ENCODE assay signal across 19 cellular contexts in genomic region chr16:75045424-75045823, GRCh38. TPM values are rescaled to one million over a fixed set of nuclear protein-coding genes. Genes with fewer than 3 reads are reported as not detected.
DNase-seq lines count a peak whose midpoint lies in the region; ATAC-seq and TF ChIP-seq lines count a peak whose summit lies in the region.
"Had no signal": no experiment of that assay in that cellular context is flagged by ENCODE, and none has a peak within 500 bp of the region (broad histone marks: within the 10 kb centered on the region; RNA-seq: fewer than 3 reads in every experiment).

No MANE protein-coding gene starts in this region.

- H2AFZ ChIP-seq in PC-9 = no peak overlapping the region

- intact Hi-C loops in PC-9 (cut with micrococcal nuclease; ENCODE audit: unreplicated experiment) = loop anchor here (1.0 to 5.0 kb wide), 5 partner anchors 15 to 64 kb away; partner anchors contain the start of gene ZNRF1
- intact Hi-C loops in lower lobe of right lung (cut with DNase I) = no loop called here

- H3K4me1 ChIP-seq in BLaER1 = peaks cover 49% of the 10 kb centered on the region
- peaks cover 69% of the 10 kb centered on the region for H3K4me1 ChIP-seq in PC-9 (replicated peaks; ENCODE audit: insufficient read depth)
- H3K4me1 ChIP-seq in lower lobe of right lung = peaks cover 41% of the 10 kb centered on the region
- peaks cover 26% of the 10 kb centered on the region for H3K4me1 ChIP-seq in stomach smooth muscle (ENCODE audit: control insufficient read depth, insufficient read depth, low read length)
- H3K4me1 ChIP-seq: Caco-2 had no signal

- no peak overlapping the region for H3K27ac ChIP-seq in BLaER1
- H3K27ac ChIP-seq in PC-9 = peak overlapping the region; percentile 81
- peak overlapping the region; percentile 18 for H3K27ac ChIP-seq in lower lobe of right lung
- H3K27ac ChIP-seq in stomach smooth muscle (ENCODE audit: low read length) = peak overlapping the region; percentile 13
- H3K27ac ChIP-seq: colonic mucosa had no signal

- H3K36me3 ChIP-seq in BLaER1 (peaks cover 57% of the 10 kb centered on the region), PC-9 (ENCODE audit: low read depth) (no peaks in the 10 kb centered on the region), lower lobe of right lung (no peaks in the 10 kb centered on the region), stomach smooth muscle (ENCODE audit: control insufficient read depth in 2 of 2, insufficient read depth in 2 of 2, low read length in 2 of 2) (no peaks in the 10 kb centered on the region)
- H3K36me3 ChIP-seq: colonic mucosa had no signal

- no peak overlapping the region for H3K9ac ChIP-seq in BLaER1
- H3K9ac ChIP-seq in stomach smooth muscle (ENCODE audit: low read length in 2 of 2) = no peak overlapping the region
- H3K9ac ChIP-seq: SK-N-SH had no signal

- DNase-seq in PC-9 (no peak), lower lobe of right lung (no peak), D341Med (ENCODE audit: low spot score) (no peak), NCI-H2227 treated with DMSO at 0.1 percent for 48 hours (lab: John Stamatoyannopoulos, UW) (no peak)
- no peak for DNase-seq in activated CD4-positive, alpha-beta T cell treated with anti-CD3 and anti-CD28 coated beads for 1 hour
- DNase-seq: activated CD4-positive, CD25-positive, alpha-beta regulatory T cell; activated naive CD8-positive, alpha-beta T cell treated with anti-CD3 and anti-CD28 coated beads for 36 hours; body of pancreas; Caco-2; colonic mucosa; MM.1S; NCI-H1694 treated with DMSO at 0.1 percent for 48 hours; NCI-H446 treated with DMSO at 0.1 percent for 48 hours; SK-N-SH; stimulated activated naive CD4-positive, alpha-beta T cell; T-helper 9 cell had no signal

- H3K4me3 ChIP-seq in BLaER1 (no peak overlapping the region), PC-9 (no peak overlapping the region), lower lobe of right lung (no peak overlapping the region), stomach smooth muscle (ENCODE audit: low read length in 2 of 2) (peak overlapping the region; percentile 4 to 15)
- H3K4me3 ChIP-seq: body of pancreas, colonic mucosa had no signal

- H3K9me3 ChIP-seq in BLaER1 = peaks cover 56% of the 10 kb centered on the region
- no peaks in the 10 kb centered on the region; the same call in 1 of the 2 replicates for H3K9me3 ChIP-seq in PC-9 (ENCODE audit: insufficient read depth, low read depth)
- H3K9me3 ChIP-seq in lower lobe of right lung = no peaks in the 10 kb centered on the region
- no peaks in the 10 kb centered on the region for H3K9me3 ChIP-seq in stomach smooth muscle (ENCODE audit: control insufficient read depth in 2 of 2, low read length in 2 of 2)
- H3K9me3 ChIP-seq: body of pancreas, Caco-2, colonic mucosa, SK-N-SH had no signal

- H3K4me2 ChIP-seq in BLaER1 (peak overlapping the region; percentile 73; the same call in 1 of the 2 replicates), PC-9 (peak overlapping the region; percentile 34)
- H3K4me2 ChIP-seq: SK-N-SH had no signal

- H3K9me2 ChIP-seq in PC-9 (ENCODE audit: insufficient read depth) = no peaks in the 10 kb centered on the region
- H3K9me2 ChIP-seq: SK-N-SH had no signal

- POLR2A ChIA-PET in PC-9 (lab: Charles Lee; ENCODE audit: unreplicated experiment) = interaction anchor here (0.6 to 0.8 kb wide), 5 partner anchors 20 to 60 kb away, joined by 4 to 8 read pairs (median 7); partner anchors contain the start of gene WDR59

- H3K27me3 ChIP-seq in BLaER1 = no peaks in the 10 kb centered on the region
- no peaks in the 10 kb centered on the region for H3K27me3 ChIP-seq in PC-9 (ENCODE audit: insufficient read depth, low read depth)
- no peaks in the 10 kb centered on the region for H3K27me3 ChIP-seq in lower lobe of right lung (ENCODE audit: low read depth)
- no peaks in the 10 kb centered on the region for H3K27me3 ChIP-seq in stomach smooth muscle (ENCODE audit: control insufficient read depth in 1 of 2, insufficient read depth in 2 of 2, low read length in 2 of 2)
- H3K27me3 ChIP-seq: body of pancreas, colonic mucosa had no signal

- peaks cover 97% of the 10 kb centered on the region for H3K79me2 ChIP-seq in PC-9 (ENCODE audit: low read depth)

- CTCF ChIA-PET in PC-9 (lab: Charles Lee) = interaction anchor here (0.6 kb wide), 2 partner anchors 15 to 182 kb away, joined by 3 to 6 read pairs; no protein-coding TSS in a partner anchor

- H4K20me1 ChIP-seq in BLaER1 (peaks cover 100% of the 10 kb centered on the region), PC-9 (ENCODE audit: insufficient read depth) (no peaks in the 10 kb centered on the region)

- ATAC-seq in lower lobe of right lung (no peak), HG02678 (IDR thresholded peaks at IDR 0.05; ENCODE audit: unreplicated experiment) (no peak)

- BruUV-seq in PC-9 (replicated peaks; lab: Mats Ljungman, UMichigan) = no TSS peak

- peaks cover 32% of the 10 kb centered on the region for H3F3A ChIP-seq in PC-9 (ENCODE audit: insufficient read depth, low read depth)

- no peak for TF ChIP-seq CTCF in PC-9 (conservative IDR thresholded peaks at IDR 0.05)
- TF ChIP-seq CTCF in lower lobe of right lung (IDR thresholded peaks at IDR 0.05) = no peak

RNA-seq across cellular contexts. Expression of gene ZNRF1, which starts 46.6 kb away (rescaled TPM):
- total RNA-seq in PC-9 (2021) (64.4 and 79.3 TPM in 2 replicates), lower lobe of right lung (23.5 TPM)

Comparison
In these comparisons a context has a peak if more than half of its experiments do, and no peak if none do; other contexts are left out.
1. H3K4me3 ChIP-seq: peak in stomach smooth muscle (2 of 2); none in BLaER1 (single experiment), PC-9 (single experiment) and lower lobe of right lung (single experiment).